ENCODE assay signal across 1 cellular context in the genomic region with DNA sequence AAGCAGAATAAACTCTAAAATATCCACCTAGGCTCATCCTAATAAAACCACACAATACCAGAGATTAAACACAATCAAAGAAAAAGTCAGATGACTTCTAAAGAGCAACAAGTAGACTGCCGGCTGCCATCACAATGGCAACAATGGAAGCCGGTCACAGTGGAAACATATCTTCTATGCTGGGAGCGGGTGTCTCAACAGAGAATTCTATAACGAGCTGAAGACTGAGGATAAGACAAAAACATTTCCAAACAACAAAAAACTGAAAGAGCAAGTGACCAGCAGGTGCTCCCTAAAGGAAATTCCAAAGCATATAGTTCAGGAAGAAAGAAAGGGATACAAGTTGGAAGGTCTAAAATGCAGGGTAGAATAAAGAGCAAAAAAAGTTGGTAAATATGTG.
TF ChIP-seq lines count a peak whose summit lies in the region.

No MANE protein-coding gene starts in this region.

TF ChIP-seq in IMR-90, 13 proteins besides CTCF, POLR2A, EP300 and RAD21:
- TF ChIP-seq, protein P1, sequence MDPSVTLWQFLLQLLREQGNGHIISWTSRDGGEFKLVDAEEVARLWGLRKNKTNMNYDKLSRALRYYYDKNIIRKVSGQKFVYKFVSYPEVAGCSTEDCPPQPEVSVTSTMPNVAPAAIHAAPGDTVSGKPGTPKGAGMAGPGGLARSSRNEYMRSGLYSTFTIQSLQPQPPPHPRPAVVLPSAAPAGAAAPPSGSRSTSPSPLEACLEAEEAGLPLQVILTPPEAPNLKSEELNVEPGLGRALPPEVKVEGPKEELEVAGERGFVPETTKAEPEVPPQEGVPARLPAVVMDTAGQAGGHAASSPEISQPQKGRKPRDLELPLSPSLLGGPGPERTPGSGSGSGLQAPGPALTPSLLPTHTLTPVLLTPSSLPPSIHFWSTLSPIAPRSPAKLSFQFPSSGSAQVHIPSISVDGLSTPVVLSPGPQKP (IDR thresholded peaks at IDR 0.05; ENCODE audit: borderline replicate concordance, low read depth, low read length): no peak
- TF ChIP-seq MAZ (IDR thresholded peaks at IDR 0.05; ENCODE audit: borderline replicate concordance, low read depth, low read length): no peak
- no peak for TF ChIP-seq FOS (IDR thresholded peaks at IDR 0.05; ENCODE audit: low read depth, low read length)
- TF ChIP-seq RCOR1 (IDR thresholded peaks at IDR 0.05; ENCODE audit: insufficient replicate concordance, low read length): no peak
- TF ChIP-seq MXI1 (IDR thresholded peaks at IDR 0.05; ENCODE audit: borderline replicate concordance, low read depth, low read length): no peak
- TF ChIP-seq, protein P2, sequence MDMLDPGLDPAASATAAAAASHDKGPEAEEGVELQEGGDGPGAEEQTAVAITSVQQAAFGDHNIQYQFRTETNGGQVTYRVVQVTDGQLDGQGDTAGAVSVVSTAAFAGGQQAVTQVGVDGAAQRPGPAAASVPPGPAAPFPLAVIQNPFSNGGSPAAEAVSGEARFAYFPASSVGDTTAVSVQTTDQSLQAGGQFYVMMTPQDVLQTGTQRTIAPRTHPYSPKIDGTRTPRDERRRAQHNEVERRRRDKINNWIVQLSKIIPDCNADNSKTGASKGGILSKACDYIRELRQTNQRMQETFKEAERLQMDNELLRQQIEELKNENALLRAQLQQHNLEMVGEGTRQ (IDR thresholded peaks at IDR 0.05; ENCODE audit: low read depth, low read length): no peak
- TF ChIP-seq MAFK (IDR thresholded peaks at IDR 0.05; ENCODE audit: low read depth, low read length): no peak
- no peak for TF ChIP-seq RFX5 (IDR thresholded peaks at IDR 0.05; ENCODE audit: low read depth, low read length)
- no peak for TF ChIP-seq BHLHE40 (IDR thresholded peaks at IDR 0.05; ENCODE audit: low read depth, low read length)
- no peak for TF ChIP-seq SMC3 (IDR thresholded peaks at IDR 0.05; ENCODE audit: low read depth, low read length)
- no peak for TF ChIP-seq CEBPB (IDR thresholded peaks at IDR 0.05; ENCODE audit: low read depth, low read length)
- TF ChIP-seq NFE2L2 (IDR thresholded peaks at IDR 0.05; ENCODE audit: low read depth, low read length): no peak
- no peak for TF ChIP-seq CHD1 (IDR thresholded peaks at IDR 0.05; ENCODE audit: low read depth, low read length)
